Comparison of ENCODE assay signal across 19 cellular contexts in genomic region chr12:2648406-2648805, GRCh38.
DNase-seq lines count a peak whose midpoint lies in the region; ATAC-seq and TF ChIP-seq lines count a peak whose summit lies in the region.
"Had no signal": no experiment of that assay in that cellular context is flagged by ENCODE, and none has a peak within 500 bp of the region (broad histone marks: within the 10 kb centered on the region; RNA-seq: fewer than 3 reads in every experiment).

No MANE protein-coding gene starts in this region.

- TF ChIP-seq POLR2A in sigmoid colon (IDR thresholded peaks at IDR 0.05), result no peak
- no peak for TF ChIP-seq POLR2A in esophagus squamous epithelium (IDR thresholded peaks at IDR 0.05)

- intact Hi-C loops in cardiac septum (cut with DNase I) (no loop called here), Right ventricle myocardium superior (cut with DNase I) (no loop called here), sigmoid colon (cut with DNase I) (no loop called here), aorta (cut with DNase I) (no loop called here), esophagus squamous epithelium (cut with DNase I) (no loop called here)

- ATAC-seq in Right ventricle myocardium superior (ENCODE audit: poor library complexity), result no peak
- ATAC-seq in aorta (ENCODE audit: low FRiP score), result no peak
- ATAC-seq: A549, HCT116, HepG2 had no signal

- WGBS in sigmoid colon, 2 donors, result 90 to 91% methylated on average over 8 of the region's 8 CpGs
- WGBS in aorta, 2 donors, result 87 to 91% methylated on average over 8 of the region's 8 CpGs
- WGBS in esophagus squamous epithelium, 2 donors, result 72 to 85% methylated on average over 7 of the region's 8 CpGs

- H3K4me1 ChIP-seq in sigmoid colon, result peaks cover 0 to 27% (median 21%) of the 10 kb centered on the region in 4 donors
- no peaks in the 10 kb centered on the region for H3K4me1 ChIP-seq in aorta (ENCODE audit: control insufficient read depth in 1 of 2, insufficient read depth in 2 of 2, low read length in 2 of 2)
- no peaks in the 10 kb centered on the region for H3K4me1 ChIP-seq in esophagus squamous epithelium
- H3K4me1 ChIP-seq: A549 had no signal

- peak; percentile 43 for DNase-seq in cardiac septum (ENCODE audit: low spot score)
- DNase-seq in Right ventricle myocardium superior, result no peak
- peak; percentile 49 for DNase-seq in mesenteric fat pad (ENCODE audit: low spot score)
- DNase-seq in sigmoid colon, result peak; percentile 10
- peak; percentile 11 to 19 for DNase-seq in aorta
- DNase-seq in RKO (ENCODE audit: low spot score), result no peak
- no peak for DNase-seq in stimulated activated CD4-positive, alpha-beta T cell treated with anti-CD3 and anti-CD28 coated beads, Interleukin-4, amount 100 ng/mL, for 1 hour
- no peak for DNase-seq in esophagus squamous epithelium (lab: John Stamatoyannopoulos, UW)
- DNase-seq: AML-193, DMS79 treated with DMSO at 0.1 percent for 48 hours, GF-D8, GOT3, H7, HFFc6 had no signal

- H3K27ac ChIP-seq in sigmoid colon (no peak overlapping the region), aorta (ENCODE audit: low read depth in 1 of 2, low read length in 2 of 2) (no peak overlapping the region), esophagus squamous epithelium (no peak overlapping the region)
- H3K27ac ChIP-seq: 22Rv1, A549, C4-2B had no signal

- no peak for TF ChIP-seq EP300 in sigmoid colon (IDR thresholded peaks at IDR 0.05)

- TF ChIP-seq CTCF in sigmoid colon (IDR thresholded peaks at IDR 0.05) (no peak), esophagus squamous epithelium (IDR thresholded peaks at IDR 0.05) (no peak)

- no peak overlapping the region for H3K4me3 ChIP-seq in sigmoid colon
- H3K4me3 ChIP-seq in aorta (ENCODE audit: low read length in 2 of 2), result no peak overlapping the region
- no peak overlapping the region for H3K4me3 ChIP-seq in esophagus squamous epithelium
- H3K4me3 ChIP-seq: A549 had no signal

- no peaks in the 10 kb centered on the region for H3K27me3 ChIP-seq in sigmoid colon
- H3K27me3 ChIP-seq in aorta (ENCODE audit: control insufficient read depth in 1 of 2, insufficient read depth in 2 of 2, low read length in 1 of 2), result no peaks in the 10 kb centered on the region
- peaks cover 0 to 28% (median 0%) of the 10 kb centered on the region in 4 donors for H3K27me3 ChIP-seq in esophagus squamous epithelium

- no peaks in the 10 kb centered on the region for H3K9me3 ChIP-seq in sigmoid colon
- no peaks in the 10 kb centered on the region for H3K9me3 ChIP-seq in aorta (ENCODE audit: control insufficient read depth, low read length)
- H3K9me3 ChIP-seq in esophagus squamous epithelium, result no peaks in the 10 kb centered on the region
- H3K9me3 ChIP-seq: A549 had no signal

- H3K36me3 ChIP-seq in sigmoid colon (peaks cover 0 to 34% (median 14%) of the 10 kb centered on the region in 4 donors), aorta (ENCODE audit: control insufficient read depth in 1 of 2, insufficient read depth in 2 of 2, low read length in 1 of 2) (peaks cover 0 to 1% of the 10 kb centered on the region in 2 donors), esophagus squamous epithelium (no peaks in the 10 kb centered on the region)

Comparison
In these comparisons a context has a peak if more than half of its experiments do, and no peak if none do; other contexts are left out.
1. DNase-seq: peak in cardiac septum (single experiment), mesenteric fat pad (single experiment), sigmoid colon (single experiment) and aorta (2 of 2); none in Right ventricle myocardium superior (single experiment), RKO (single experiment), stimulated activated CD4-positive, alpha-beta T cell treated with anti-CD3 and anti-CD28 coated beads, Interleukin-4, amount 100 ng/mL, for 1 hour (single experiment) and esophagus squamous epithelium (single experiment).